In the genomic region with DNA sequence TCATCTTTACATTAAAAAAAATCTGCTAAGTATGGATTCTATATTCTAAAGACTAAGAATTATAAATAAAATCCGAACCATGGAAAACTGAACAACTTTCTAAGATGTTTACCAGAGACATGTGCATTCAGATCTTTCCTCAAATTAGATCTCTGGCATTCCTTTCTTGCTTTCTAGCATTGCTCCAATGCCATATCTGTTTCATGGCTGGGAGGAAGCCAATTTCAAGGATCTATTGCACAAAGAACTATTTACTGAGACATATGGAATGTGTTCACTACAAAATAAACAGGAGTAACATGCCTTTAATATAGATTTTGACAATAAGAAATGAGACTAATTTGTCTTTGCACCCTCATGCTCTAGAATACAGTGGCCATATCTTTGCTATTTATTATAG, we compare ENCODE assay signal across 24 cellular contexts. TPM values are rescaled to one million over a fixed set of nuclear protein-coding genes. Genes with fewer than 3 reads are reported as not detected.
"Had no signal": no experiment of that assay in that cellular context is flagged by ENCODE, and none has a peak within 500 bp of the region (broad histone marks: within the 10 kb centered on the region; RNA-seq: fewer than 3 reads in every experiment).

No MANE protein-coding gene starts in this region.

- H3K4me1 ChIP-seq: Peyer's patch, SJCRH30 had no signal

- H3K27me3 ChIP-seq: Peyer's patch, SJCRH30 had no signal

- H3K27ac ChIP-seq: Peyer's patch, RWPE1, SJCRH30, VCaP had no signal

- H3K4me3 ChIP-seq: Peyer's patch, SJCRH30 had no signal

- H3K9me3 ChIP-seq: Peyer's patch, SJCRH30 had no signal

- H3K36me3 ChIP-seq: Peyer's patch, SJCRH30 had no signal

- ATAC-seq: activated T-cell treated with anti-CD3 and anti-CD28 coated beads, Interleukin-2, amount 50 U/mL, for 4 hours; T-helper 17 cell had no signal

- DNase-seq: activated CD4-positive, alpha-beta memory T cell treated with anti-CD3 and anti-CD28 coated beads for 36 hours; activated CD4-positive, alpha-beta T cell treated with anti-CD3 and anti-CD28 coated beads, Interleukin-2, amount 10 ng/mL, durations not matched to agents 7 days and 5 days; activated CD4-positive, CD25-positive, alpha-beta regulatory T cell; activated CD8-positive, alpha-beta memory T cell treated with anti-CD3 and anti-CD28 coated beads for 24 hours; activated effector memory CD4-positive, alpha-beta T cell treated with anti-CD3 and anti-CD28 coated beads, Interleukin-2, amount 50 U/mL, for 16 hours; activated naive CD4-positive, alpha-beta T cell treated with anti-CD3 and anti-CD28 coated beads for 36 hours; activated T-cell treated with anti-CD3 and anti-CD28 coated beads, Interleukin-2, amount 50 U/mL, for 4 hours; Kasumi-1; KBM-7; NCI-H1105 treated with DMSO at 0.1 percent for 48 hours; NCI-H1436 treated with DMSO at 0.1 percent for 48 hours; NCI-H187; NCI-H2081; NCI-H510A treated with DMSO at 0.1 percent for 48 hours; NCI-H69; NK-92 treated with Interleukin-12 subunit alpha and Interleukin-12 subunit beta, amount 100 ng/mL, for 24 hours; Peyer's patch; Right ventricle myocardium superior; SJCRH30; T-helper 17 cell; T1000 had no signal

RNA-seq across cellular contexts. Expression of a gene that starts 45.1 kb away (rescaled TPM):
- total RNA-seq: activated CD4-positive, alpha-beta memory T cell treated with anti-CD3 and anti-CD28 coated beads for 36 hours; activated CD4-positive, alpha-beta T cell treated with anti-CD3 and anti-CD28 coated beads, Interleukin-2, amount 10 ng/mL, durations not matched to agents 7 days and 5 days; activated naive CD4-positive, alpha-beta T cell treated with anti-CD3 and anti-CD28 coated beads for 36 hours; activated T-cell treated with anti-CD3 and anti-CD28 coated beads, Interleukin-2, amount 50 U/mL, for 4 hours; Right ventricle myocardium superior; SJCRH30; T-helper 17 cell had no signal
- polyA plus RNA-seq: adipose tissue had no signal
